In the genomic region with DNA sequence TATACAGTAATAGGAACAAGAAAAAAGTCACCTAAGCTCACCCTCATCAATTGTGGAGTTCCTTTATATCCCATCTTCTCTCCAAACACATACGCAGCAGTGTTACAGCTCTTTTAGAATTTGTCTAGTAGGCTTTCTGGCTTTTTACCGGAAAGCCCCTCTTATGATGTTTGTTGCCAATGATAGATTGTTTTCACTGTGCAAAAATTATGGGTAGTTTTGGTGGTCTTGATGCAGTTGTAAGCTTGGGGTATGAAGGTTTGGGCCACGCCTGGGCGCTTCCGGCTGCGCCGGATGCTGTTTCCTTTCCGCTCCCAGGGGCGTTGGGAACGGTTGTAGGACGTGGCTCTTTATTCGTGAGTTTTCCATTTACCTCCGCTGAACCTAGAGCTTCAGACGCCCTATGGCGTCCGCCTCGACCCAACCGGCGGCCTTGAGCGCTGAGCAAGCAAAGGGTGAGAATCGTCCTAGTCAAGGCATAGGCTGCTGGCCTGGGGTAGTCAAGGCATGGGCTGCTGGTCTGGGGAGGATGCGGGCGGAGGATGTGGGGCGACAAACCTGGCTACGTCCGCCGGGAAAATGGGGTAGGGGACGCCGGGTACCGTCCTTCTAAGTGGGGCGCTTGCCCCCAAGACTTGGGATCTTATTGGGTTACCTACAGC, we compare ENCODE assay signal across 8 cellular contexts. TPM values are rescaled to one million over a fixed set of nuclear protein-coding genes. Genes with fewer than 3 reads are reported as not detected.
DNase-seq lines count a peak whose midpoint lies in the region; FAIRE-seq and TF ChIP-seq lines count a peak whose summit lies in the region.

A gene with protein sequence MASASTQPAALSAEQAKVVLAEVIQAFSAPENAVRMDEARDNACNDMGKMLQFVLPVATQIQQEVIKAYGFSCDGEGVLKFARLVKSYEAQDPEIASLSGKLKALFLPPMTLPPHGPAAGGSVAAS (plus strand): TSS at position 304 of the 662 bp plus-strand sequence. CDS start 100 bp downstream, at position 404.
A gene (plus strand): TSS at position 98 of the 662 bp plus-strand sequence.

- peaks cover 68% of the 10 kb centered on the region for H3F3A ChIP-seq in neural progenitor cell (ENCODE audit: low read depth)

- H3K27me3 ChIP-seq in neural progenitor cell (no peaks in the 10 kb centered on the region), tibial nerve (no peaks in the 10 kb centered on the region)

- H3K4me3 ChIP-seq in LNCaP clone FGC (ENCODE audit: low read depth, low read length) (peak within 1 kb of the TSS; percentile 85), fibroblast of the aortic adventitia (ENCODE audit: low read depth, low read length) (peak within 1 kb of the TSS; percentile 84), neural progenitor cell (peak within 1 kb of the TSS; percentile 56), tibial nerve (peak within 1 kb of the TSS; percentile 52 to 81 (median 74))

- H3K79me2 ChIP-seq in neural progenitor cell (ENCODE audit: low read depth) = peaks cover 22% of the 10 kb centered on the region

- peak within 1 kb of the TSS; percentile 99 for H3K27ac Mint-ChIP-seq in neural progenitor cell

- H3K27ac ChIP-seq in neural progenitor cell (peak within 1 kb of the TSS; percentile 100), tibial nerve (peak within 1 kb of the TSS; percentile 89 to 98 (median 96))

- H2AFZ ChIP-seq in neural progenitor cell (replicated peaks) = no peak within 1 kb of the TSS

- no peak for TF ChIP-seq CTCF in LNCaP clone FGC (IDR thresholded peaks at IDR 0.05; ENCODE audit: control insufficient read depth, extremely low read depth, insufficient read depth)
- no peak for TF ChIP-seq CTCF in fibroblast of the aortic adventitia (IDR thresholded peaks at IDR 0.05; ENCODE audit: insufficient read depth, low read length)
- TF ChIP-seq CTCF in neural progenitor cell (IDR thresholded peaks at IDR 0.05) = no peak
- peak in 1 of 5 experiments; percentile 18 for TF ChIP-seq CTCF in tibial nerve (IDR thresholded peaks at IDR 0.05)

- DNase-seq in H54 (ENCODE audit: insufficient read length, low spot score) (peak; percentile 74), LNCaP clone FGC (ENCODE audit: low read depth) (peak; percentile 65), RKO (ENCODE audit: low spot score) (peak; percentile 97), fibroblast of the aortic adventitia (ENCODE audit: low read depth) (no peak), neural progenitor cell (ENCODE audit: low spot score) (peak; percentile 90), tibial nerve (ENCODE audit: low spot score in 2 of 2) (no peak)
- peak; percentile 60 for DNase-seq in activated gamma-delta T cell treated with anti-CD3 and anti-CD28 coated beads, Interleukin-2, amount 50 U/mL, for 16 hours (ENCODE audit: low read depth)

- H3K9me3 ChIP-seq in ES-I3 (ENCODE audit: control insufficient read depth, insufficient read depth, low read length) (no peaks in the 10 kb centered on the region), neural progenitor cell (ENCODE audit: low read depth) (no peaks in the 10 kb centered on the region), tibial nerve (no peaks in the 10 kb centered on the region)

- H3K36me3 ChIP-seq in ES-I3 (ENCODE audit: insufficient read depth, low read length) = 0 out of 2 replicates have a peak, but pooled peaks cover 4% of the 10 kb centered on the region
- H3K36me3 ChIP-seq in neural progenitor cell = no peaks in the 10 kb centered on the region
- peaks cover 0 to 48% (median 3%) of the 10 kb centered on the region in 3 donors for H3K36me3 ChIP-seq in tibial nerve

- H3K4me1 ChIP-seq in ES-I3 (ENCODE audit: insufficient read depth, low read length) = peaks cover 11% of the 10 kb centered on the region
- H3K4me1 ChIP-seq in neural progenitor cell = peaks cover 20% of the 10 kb centered on the region
- peaks cover 0 to 55% (median 29%) of the 10 kb centered on the region in 4 donors for H3K4me1 ChIP-seq in tibial nerve

- peak within 1 kb of the TSS; percentile 65 for H3K9ac ChIP-seq in ES-I3 (ENCODE audit: low read depth, low read length)
- peak within 1 kb of the TSS; percentile 64 for H3K9ac ChIP-seq in neural progenitor cell

- H3K27me3 Mint-ChIP-seq in neural progenitor cell (ENCODE audit: insufficient read depth, low read depth) = peaks cover 28% of the 10 kb centered on the region

- 0% methylated on average over 29 to 31 of the region's 31 CpGs for WGBS in tibial nerve, 2 donors

- peak; percentile 58 to 98 for TF ChIP-seq EP300 in tibial nerve (IDR thresholded peaks at IDR 0.05)

- peaks cover 47% of the 10 kb centered on the region for H3K4me1 Mint-ChIP-seq in neural progenitor cell

- TF ChIP-seq POLR2A in H54 (IDR thresholded peaks at IDR 0.05; ENCODE audit: low read depth, low read length) (peak; percentile 85), tibial nerve (IDR thresholded peaks at IDR 0.05) (peak in 1 of 2 donors; percentile 84)

- peak within 1 kb of the TSS; percentile 77 for H3K4me2 ChIP-seq in neural progenitor cell

- H3K36me3 Mint-ChIP-seq in neural progenitor cell = peaks cover 23% of the 10 kb centered on the region

- FAIRE-seq in H54 (lab: Jason Lieb, UNC) = no peak

- H3K4me3 Mint-ChIP-seq in neural progenitor cell = peak within 1 kb of the TSS; percentile 96

- H4K20me1 ChIP-seq in neural progenitor cell (ENCODE audit: low read depth) = peaks cover 11% of the 10 kb centered on the region

- H3K9me3 Mint-ChIP-seq in neural progenitor cell = no peaks in the 10 kb centered on the region

RNA-seq across cellular contexts. Expression of the first gene that starts in this region (rescaled TPM):
- total RNA-seq in fibroblast of the aortic adventitia (ENCODE audit: low replicate concordance) (100 and 156 TPM in 2 replicates), neural progenitor cell (ENCODE audit: low replicate concordance) (314 and 399 TPM in 2 replicates), tibial nerve (100 to 1,000 TPM; 569 to 764 (median 665) TPM)

RNA-seq across cellular contexts. Expression of the second gene that starts in this region (rescaled TPM):
- total RNA-seq in fibroblast of the aortic adventitia (ENCODE audit: low replicate concordance) (not detected in 2 replicates), neural progenitor cell (ENCODE audit: low replicate concordance) (not detected in 2 replicates), tibial nerve (not detected)

Comparison
In these comparisons a context has a peak if more than half of its experiments do, and no peak if none do; other contexts are left out.
1. DNase-seq: peak in H54 (single experiment), LNCaP clone FGC (single experiment), RKO (single experiment), activated gamma-delta T cell treated with anti-CD3 and anti-CD28 coated beads, Interleukin-2, amount 50 U/mL, for 16 hours (single experiment) and neural progenitor cell (single experiment); none in fibroblast of the aortic adventitia (single experiment) and tibial nerve (0 of 2).
2. Peak in every context shown above with its lines, with median percentiles within 50 percentile points of each other: H3K4me3 ChIP-seq.